Comparison of ENCODE assay signal across 10 cellular contexts in genomic region chr17:37743612-37743874, GRCh38. TPM values are rescaled to one million over a fixed set of nuclear protein-coding genes. Genes with fewer than 3 reads are reported as not detected.
DNase-seq lines count a peak whose midpoint lies in the region; ATAC-seq, FAIRE-seq and TF ChIP-seq lines count a peak whose summit lies in the region.
"Had no signal": no experiment of that assay in that cellular context is flagged by ENCODE, and none has a peak within 500 bp of the region (broad histone marks: within the 10 kb centered on the region; RNA-seq: fewer than 3 reads in every experiment).

No MANE protein-coding gene starts in this region.

- no peaks in the 10 kb centered on the region for H3K9me3 Mint-ChIP-seq in activated CD4-positive, alpha-beta T cell treated with anti-CD3 and anti-CD28 coated beads for 36 hours (ENCODE audit: low read depth)
- no peaks in the 10 kb centered on the region for H3K9me3 Mint-ChIP-seq in stimulated activated memory B cell treated with anti-CD40 and anti-IgM and Interleukin-4, amounts not matched to agents 10 μg/mL and 1 μg/mL and 100 μg/mL, for 72 hours

- H3K9ac ChIP-seq in kidney (ENCODE audit: low read length in 2 of 2): peak overlapping the region; percentile 71 to 94

- H3K36me3 Mint-ChIP-seq in activated CD4-positive, alpha-beta T cell treated with anti-CD3 and anti-CD28 coated beads for 36 hours (ENCODE audit: low read depth): no peaks in the 10 kb centered on the region
- peaks cover 7% of the 10 kb centered on the region for H3K36me3 Mint-ChIP-seq in T-helper 17 cell (ENCODE audit: low read depth)
- peaks cover 6% of the 10 kb centered on the region for H3K36me3 Mint-ChIP-seq in stimulated activated memory B cell treated with anti-CD40 and anti-IgM and Interleukin-4, amounts not matched to agents 10 μg/mL and 1 μg/mL and 100 μg/mL, for 72 hours

- CTCF ChIA-PET in activated CD4-positive, alpha-beta T cell treated with anti-CD3 and anti-CD28 coated beads for 36 hours (lab: Charles Lee): no interaction called here

- no peak for TF ChIP-seq CTCF in kidney (IDR thresholded peaks at IDR 0.05; ENCODE audit: borderline replicate concordance, extremely low read depth, insufficient read depth)

- no peak for ATAC-seq in activated CD4-positive, alpha-beta T cell treated with anti-CD3 and anti-CD28 coated beads for 36 hours
- ATAC-seq in T-helper 17 cell: no peak
- no peak for ATAC-seq in stimulated activated memory B cell treated with anti-CD40 and anti-IgM and Interleukin-4, amounts not matched to agents 10 μg/mL and 1 μg/mL and 100 μg/mL, for 72 hours

- POLR2A ChIA-PET in activated CD4-positive, alpha-beta T cell treated with anti-CD3 and anti-CD28 coated beads for 36 hours (lab: Charles Lee): no interaction called here

- peak overlapping the region; percentile 38 for H3K4me3 Mint-ChIP-seq in activated CD4-positive, alpha-beta T cell treated with anti-CD3 and anti-CD28 coated beads for 36 hours
- H3K4me3 Mint-ChIP-seq in T-helper 17 cell: peak overlapping the region; percentile 72
- H3K4me3 Mint-ChIP-seq in stimulated activated memory B cell treated with anti-CD40 and anti-IgM and Interleukin-4, amounts not matched to agents 10 μg/mL and 1 μg/mL and 100 μg/mL, for 72 hours: peak overlapping the region; percentile 90

- DNase-seq in activated CD4-positive, alpha-beta T cell treated with anti-CD3 and anti-CD28 coated beads for 36 hours: peak; percentile 9
- no peak for DNase-seq in activated CD4-positive, alpha-beta T cell treated with anti-CD3 and anti-CD28 coated beads for 4 hours
- DNase-seq in T-helper 17 cell: no peak
- peak; percentile 80 for DNase-seq in kidney
- no peak for DNase-seq in H54 (ENCODE audit: insufficient read length, low spot score)
- no peak for DNase-seq in amniotic stem cell (lab: John Stamatoyannopoulos, UW)
- no peak for DNase-seq in hippocampal formation (lab: John Stamatoyannopoulos, UW)
- DNase-seq: AML-193, WERI-Rb-1 had no signal

- no peaks in the 10 kb centered on the region for H3K9me3 ChIP-seq in T-helper 17 cell (ENCODE audit: control insufficient read depth, low read length, poor library complexity, severe bottlenecking)
- no peaks in the 10 kb centered on the region for H3K9me3 ChIP-seq in kidney (ENCODE audit: control insufficient read depth in 1 of 2, low read length in 2 of 2)

- H3K36me3 ChIP-seq in kidney (ENCODE audit: control insufficient read depth in 1 of 2, insufficient read depth in 2 of 2, low read length in 2 of 2): peaks cover 0 to 9% of the 10 kb centered on the region in 2 donors
- H3K36me3 ChIP-seq: WERI-Rb-1 had no signal

- H3K4me1 ChIP-seq in kidney (ENCODE audit: control insufficient read depth in 1 of 2, insufficient read depth in 1 of 2, low read depth in 1 of 2, low read length in 2 of 2): peaks cover 6 to 8% of the 10 kb centered on the region in 2 donors

- H3K4me1 Mint-ChIP-seq in activated CD4-positive, alpha-beta T cell treated with anti-CD3 and anti-CD28 coated beads for 36 hours: peaks cover 19% of the 10 kb centered on the region
- peaks cover 17% of the 10 kb centered on the region for H3K4me1 Mint-ChIP-seq in T-helper 17 cell
- H3K4me1 Mint-ChIP-seq in stimulated activated memory B cell treated with anti-CD40 and anti-IgM and Interleukin-4, amounts not matched to agents 10 μg/mL and 1 μg/mL and 100 μg/mL, for 72 hours: peaks cover 54% of the 10 kb centered on the region

- no peak overlapping the region for H3K27ac Mint-ChIP-seq in activated CD4-positive, alpha-beta T cell treated with anti-CD3 and anti-CD28 coated beads for 36 hours
- peak overlapping the region; percentile 51 for H3K27ac Mint-ChIP-seq in T-helper 17 cell
- H3K27ac Mint-ChIP-seq in stimulated activated memory B cell treated with anti-CD40 and anti-IgM and Interleukin-4, amounts not matched to agents 10 μg/mL and 1 μg/mL and 100 μg/mL, for 72 hours: peak overlapping the region; percentile 88

- FAIRE-seq in kidney (lab: Jason Lieb, UNC): no peak
- FAIRE-seq in H54 (lab: Jason Lieb, UNC): no peak

- peaks cover 71% of the 10 kb centered on the region for H3K27me3 Mint-ChIP-seq in activated CD4-positive, alpha-beta T cell treated with anti-CD3 and anti-CD28 coated beads for 36 hours
- peaks cover 70% of the 10 kb centered on the region for H3K27me3 Mint-ChIP-seq in T-helper 17 cell
- peaks cover 77% of the 10 kb centered on the region for H3K27me3 Mint-ChIP-seq in stimulated activated memory B cell treated with anti-CD40 and anti-IgM and Interleukin-4, amounts not matched to agents 10 μg/mL and 1 μg/mL and 100 μg/mL, for 72 hours

- peak overlapping the region; percentile 96 for H3K27ac ChIP-seq in kidney (ENCODE audit: low read depth in 2 of 2, low read length in 2 of 2)
- H3K27ac ChIP-seq: WERI-Rb-1 had no signal

- intact Hi-C loops in activated CD4-positive, alpha-beta T cell treated with anti-CD3 and anti-CD28 coated beads for 36 hours (cut with DNase I, micrococcal nuclease): loop anchor here in 1 of 2 experiments (2.0 to 5.0 kb wide), 5 partner anchors 34 to 817 kb away; partner anchors contain the start of gene LHX1
- intact Hi-C loops in kidney (cut with DNase I): no loop called here

- TF ChIP-seq POLR2A in H54 (IDR thresholded peaks at IDR 0.05; ENCODE audit: low read depth, low read length): no peak

- H3K4me3 ChIP-seq in kidney (ENCODE audit: low read length in 2 of 2): peak overlapping the region; percentile 84 to 89

RNA-seq across cellular contexts. Expression of gene HNF1B, which starts 1.3 kb away (rescaled TPM):
- total RNA-seq in activated CD4-positive, alpha-beta T cell treated with anti-CD3 and anti-CD28 coated beads for 36 hours: not detected
- not detected for total RNA-seq in T-helper 17 cell
- 185 TPM for total RNA-seq in kidney
- polyA plus RNA-seq in kidney (ENCODE audit: insufficient read depth, low read depth, low replicate concordance): 84.1 TPM

Comparison
In these comparisons a context has a peak if more than half of its experiments do, and no peak if none do; other contexts are left out.
1. DNase-seq: peak in activated CD4-positive, alpha-beta T cell treated with anti-CD3 and anti-CD28 coated beads for 36 hours (single experiment) and kidney (single experiment); none in activated CD4-positive, alpha-beta T cell treated with anti-CD3 and anti-CD28 coated beads for 4 hours (0 of 2), T-helper 17 cell (0 of 3), H54 (single experiment), amniotic stem cell (single experiment) and hippocampal formation (0 of 2).
2. H3K4me3 Mint-ChIP-seq: peak in every context shown above with its lines; median percentile 90 in stimulated activated memory B cell treated with anti-CD40 and anti-IgM and Interleukin-4, amounts not matched to agents 10 μg/mL and 1 μg/mL and 100 μg/mL, for 72 hours; 72 in T-helper 17 cell; 38 in activated CD4-positive, alpha-beta T cell treated with anti-CD3 and anti-CD28 coated beads for 36 hours.
3. RNA of gene HNF1B, which starts 1.3 kb away (total RNA-seq): 185 TPM in kidney (single experiment); not detected in activated CD4-positive, alpha-beta T cell treated with anti-CD3 and anti-CD28 coated beads for 36 hours and not detected in T-helper 17 cell; every median in the first group is over 100 times any median in the second.